13 cellular contexts compared by ENCODE assay signal in genomic region chr6:43883698-43884659, GRCh38.
DNase-seq lines count a peak whose midpoint lies in the region; ATAC-seq and TF ChIP-seq lines count a peak whose summit lies in the region.
"Had no signal": no experiment of that assay in that cellular context is flagged by ENCODE, and none has a peak within 500 bp of the region (broad histone marks: within the 10 kb centered on the region; RNA-seq: fewer than 3 reads in every experiment).

No MANE protein-coding gene starts in this region.

- peak; percentile 59 for DNase-seq in ELF-1 (ENCODE audit: low read depth, low spot score)
- peak; percentile 64 for DNase-seq in NAMALWA (ENCODE audit: low spot score)
- DNase-seq in mucosa of gallbladder (ENCODE audit: low spot score): no peak
- no peak for DNase-seq in vagina (ENCODE audit: extremely low spot score in 2 of 2)
- DNase-seq in activated CD8-positive, alpha-beta T cell treated with anti-CD3 and anti-CD28 coated beads, Interleukin-2, amount 10 ng/mL, durations not matched to agents 7 days and 5 days: no peak
- DNase-seq: activated effector memory CD4-positive, alpha-beta T cell treated with Interleukin-2 at 50 U/mL for 16 hours; NCI-H526 treated with DMSO at 0.1 percent for 48 hours; stimulated activated naive CD4-positive, alpha-beta T cell treated with Interleukin-2 at 50 U/mL for 16 hours had no signal

- TF ChIP-seq EP300 in gastroesophageal sphincter (IDR thresholded peaks at IDR 0.05): no peak

- no peaks in the 10 kb centered on the region for H3K36me3 Mint-ChIP-seq in activated CD8-positive, alpha-beta T cell treated with anti-CD3 and anti-CD28 coated beads, Interleukin-2, amount 10 ng/mL, durations not matched to agents 7 days and 5 days (ENCODE audit: low read depth)

- H3K36me3 ChIP-seq in gastroesophageal sphincter (no peaks in the 10 kb centered on the region), vagina (no peaks in the 10 kb centered on the region)

- H3K27ac ChIP-seq in gastroesophageal sphincter: no peak overlapping the region
- no peak overlapping the region for H3K27ac ChIP-seq in vagina
- H3K27ac ChIP-seq: VCaP had no signal

- no peaks in the 10 kb centered on the region for H3K9me3 Mint-ChIP-seq in activated CD8-positive, alpha-beta T cell treated with anti-CD3 and anti-CD28 coated beads, Interleukin-2, amount 10 ng/mL, durations not matched to agents 7 days and 5 days (ENCODE audit: insufficient read depth)

- TF ChIP-seq POLR2A in gastroesophageal sphincter (IDR thresholded peaks at IDR 0.05): no peak
- no peak for TF ChIP-seq POLR2A in vagina (IDR thresholded peaks at IDR 0.05)

- H3K27me3 Mint-ChIP-seq in activated CD8-positive, alpha-beta T cell treated with anti-CD3 and anti-CD28 coated beads, Interleukin-2, amount 10 ng/mL, durations not matched to agents 7 days and 5 days (ENCODE audit: low read depth): peaks cover under 1% of the 10 kb centered on the region
- H3K27me3 Mint-ChIP-seq: B cell had no signal

- H3K4me1 ChIP-seq in gastroesophageal sphincter (no peaks in the 10 kb centered on the region), vagina (peaks cover 12% of the 10 kb centered on the region)

- POLR2A ChIA-PET in activated CD8-positive, alpha-beta T cell treated with anti-CD3 and anti-CD28 coated beads, Interleukin-2, amount 10 ng/mL, durations not matched to agents 7 days and 5 days (lab: Charles Lee): no interaction called here

- CTCF ChIA-PET in activated CD8-positive, alpha-beta T cell treated with anti-CD3 and anti-CD28 coated beads, Interleukin-2, amount 10 ng/mL, durations not matched to agents 7 days and 5 days (lab: Charles Lee): no interaction called here

- H3K4me3 ChIP-seq in gastroesophageal sphincter (no peak overlapping the region), vagina (no peak overlapping the region)

- no peaks in the 10 kb centered on the region for H3K27me3 ChIP-seq in gastroesophageal sphincter
- no peaks in the 10 kb centered on the region for H3K27me3 ChIP-seq in vagina

- H3K4me1 Mint-ChIP-seq in activated CD8-positive, alpha-beta T cell treated with anti-CD3 and anti-CD28 coated beads, Interleukin-2, amount 10 ng/mL, durations not matched to agents 7 days and 5 days (ENCODE audit: low read depth): no peaks in the 10 kb centered on the region

- H3K9me3 ChIP-seq in gastroesophageal sphincter: no peaks in the 10 kb centered on the region
- H3K9me3 ChIP-seq in vagina: no peaks in the 10 kb centered on the region

- WGBS in gastroesophageal sphincter (ENCODE audit: low coverage in 1 of 2), 2 donors: 82 to 87% methylated on average over 3 to 7 of the region's 11 CpGs

- intact Hi-C loops in vagina (cut with DNase I): no loop called here

- H3K27ac Mint-ChIP-seq in activated CD8-positive, alpha-beta T cell treated with anti-CD3 and anti-CD28 coated beads, Interleukin-2, amount 10 ng/mL, durations not matched to agents 7 days and 5 days: no peak overlapping the region
- H3K27ac Mint-ChIP-seq: B cell had no signal

- TF ChIP-seq CTCF in gastroesophageal sphincter (IDR thresholded peaks at IDR 0.05): no peak
- TF ChIP-seq CTCF in vagina (IDR thresholded peaks at IDR 0.05): no peak

- no peak overlapping the region for H3K4me3 Mint-ChIP-seq in activated CD8-positive, alpha-beta T cell treated with anti-CD3 and anti-CD28 coated beads, Interleukin-2, amount 10 ng/mL, durations not matched to agents 7 days and 5 days
- H3K4me3 Mint-ChIP-seq: B cell had no signal

- peak; percentile 59 for ATAC-seq in GM21423 (IDR thresholded peaks at IDR 0.05; ENCODE audit: unreplicated experiment)
- peak; percentile 22 for ATAC-seq in gastroesophageal sphincter
- ATAC-seq in GM21619 (IDR thresholded peaks at IDR 0.05; ENCODE audit: unreplicated experiment): no peak
- no peak for ATAC-seq in activated CD8-positive, alpha-beta T cell treated with anti-CD3 and anti-CD28 coated beads, Interleukin-2, amount 10 ng/mL, durations not matched to agents 7 days and 5 days

Comparison
In these comparisons a context has a peak if more than half of its experiments do, and no peak if none do; other contexts are left out.
1. DNase-seq: peak in ELF-1 (single experiment) and NAMALWA (single experiment); none in mucosa of gallbladder (single experiment), vagina (0 of 2) and activated CD8-positive, alpha-beta T cell treated with anti-CD3 and anti-CD28 coated beads, Interleukin-2, amount 10 ng/mL, durations not matched to agents 7 days and 5 days (single experiment).
2. ATAC-seq: peak in GM21423 (single experiment) and gastroesophageal sphincter (single experiment); none in GM21619 (single experiment) and activated CD8-positive, alpha-beta T cell treated with anti-CD3 and anti-CD28 coated beads, Interleukin-2, amount 10 ng/mL, durations not matched to agents 7 days and 5 days (single experiment).